ENCODE assay signal across 8 cellular contexts in genomic region chr9:121744002-121744686, GRCh38.
DNase-seq lines count a peak whose midpoint lies in the region; ATAC-seq, FAIRE-seq and TF ChIP-seq lines count a peak whose summit lies in the region.

No MANE protein-coding gene starts in this region.

- intact Hi-C loops in GM12878 (cut with micrococcal nuclease; ENCODE audit: unreplicated experiment) = loop anchor here (2.0 kb wide), 1 partner anchor 249 kb away; no protein-coding TSS in a partner anchor

- FAIRE-seq in GM12878 (lab: Jason Lieb, UNC) = no peak

- H2AFZ ChIP-seq in GM12878 (ENCODE audit: control insufficient read depth, low read depth, low read length) (no peak overlapping the region), smooth muscle cell (ENCODE audit: low read depth) (no peak overlapping the region)

- peak; percentile 52 to 64 (median 56) for TF ChIP-seq CTCF in GM12878 (IDR thresholded peaks at IDR 0.05 in 2 of 3, conservative IDR thresholded peaks at IDR 0.05 in 1 of 3; ENCODE audit: control insufficient read depth in 2 of 3, extremely low read depth in 1 of 3, insufficient read depth in 1 of 3, low read depth in 3 of 3, low read length in 3 of 3)
- TF ChIP-seq CTCF in smooth muscle cell (IDR thresholded peaks at IDR 0.05; ENCODE audit: borderline replicate concordance, insufficient read depth, poor library complexity, severe bottlenecking) = peak; percentile 11

- in situ Hi-C loops in GM12878 (cut with MboI) = no loop called here

- H3F3A ChIP-seq in smooth muscle cell (ENCODE audit: low read depth) = peaks cover 4% of the 10 kb centered on the region

- H3K27ac ChIP-seq in GM12878 (ENCODE audit: control insufficient read depth, insufficient read depth) (no peak overlapping the region), smooth muscle cell (ENCODE audit: low read depth) (peak overlapping the region; percentile 77)

- H3K4me2 ChIP-seq in GM12878 (ENCODE audit: control insufficient read depth, insufficient read depth) (no peak overlapping the region), smooth muscle cell (peak overlapping the region; percentile 77)

- H3K4me3 ChIP-seq in GM12878 = no peak overlapping the region
- peak overlapping the region; percentile 38 for H3K4me3 ChIP-seq in smooth muscle cell

- CTCF ChIA-PET in GM12878 (lab: Yijun Ruan, JAX) = no interaction called here

- SMC1A ChIA-PET in GM12878 (lab: Charles Lee; ENCODE audit: uncharacterized antibody, unreplicated experiment) = no interaction called here

- H3K4me1 ChIP-seq in GM12878 (ENCODE audit: control insufficient read depth, insufficient read depth, low read length) (peaks cover 15% of the 10 kb centered on the region), smooth muscle cell (ENCODE audit: low read depth) (peaks cover 29% of the 10 kb centered on the region)

- H3K9me3 ChIP-seq in GM12878 (replicated peaks; ENCODE audit: control insufficient read depth, insufficient read depth, low read length) (no peaks in the 10 kb centered on the region), smooth muscle cell (replicated peaks; ENCODE audit: low read depth) (no peaks in the 10 kb centered on the region)

- DNase-seq in 8988T = peak; percentile 93
- DNase-seq in EL = peak; percentile 57
- DNase-seq in NCI-H510A (lab: John Stamatoyannopoulos, UW) = peak; percentile 26
- DNase-seq in GM12878 (ENCODE audit: low read depth, low spot score) = no peak
- DNase-seq in iPS-NIHi11 (ENCODE audit: low spot score) = peak; percentile 68
- DNase-seq in smooth muscle cell (lab: John Stamatoyannopoulos, UW; ENCODE audit: unreplicated experiment) = peak; percentile 31
- no peak for DNase-seq in COR-L47 (lab: John Stamatoyannopoulos, UW)
- no peak for DNase-seq in cerebellar nuclear complex (lab: John Stamatoyannopoulos, UW)

- no peak for TF ChIP-seq EP300 in GM12878 (IDR thresholded peaks at IDR 0.05; ENCODE audit: borderline replicate concordance in 1 of 2, control insufficient read depth in 1 of 2, low read depth in 2 of 2, low read length in 2 of 2)

- TF ChIP-seq POLR2A in GM12878 (IDR thresholded peaks at IDR 0.05; ENCODE audit: low read depth, low read length) = no peak

- H3K79me2 ChIP-seq in GM12878 (ENCODE audit: control insufficient read depth, insufficient read depth, low read length) (no peaks in the 10 kb centered on the region), smooth muscle cell (ENCODE audit: low read depth) (peaks cover 32% of the 10 kb centered on the region)

- H3K36me3 ChIP-seq in GM12878 (ENCODE audit: control insufficient read depth in 2 of 2, insufficient read depth in 2 of 2, low read length in 1 of 2) (no peaks in the 10 kb centered on the region), smooth muscle cell (ENCODE audit: low read depth) (no peaks in the 10 kb centered on the region)

- H3K27me3 ChIP-seq in GM12878 (replicated peaks in 1 of 2; ENCODE audit: control insufficient read depth in 2 of 2, insufficient read depth in 2 of 2, low read length in 1 of 2) (0 out of 4 replicates have a peak, but pooled peaks cover 0 to 2% of the 10 kb centered on the region in 2 experiments), smooth muscle cell (ENCODE audit: low read depth) (no peaks in the 10 kb centered on the region)

- peak; percentile 68 for TF ChIP-seq RAD21 in GM12878 (IDR thresholded peaks at IDR 0.05; ENCODE audit: insufficient read depth, low read depth, low read length)

- 44% methylated on average over 11 of the region's 11 CpGs for WGBS in GM12878 (ENCODE audit: insufficient coverage, insufficient replicate concordance, low lambda C conversion rate, missing lambda C conversion rate)
- WGBS in smooth muscle cell (ENCODE audit: low lambda C conversion rate) = 41% methylated on average over 11 of the region's 11 CpGs

- ATAC-seq in GM12878 = peak; percentile 81

- H3K9ac ChIP-seq in GM12878 (ENCODE audit: control insufficient read depth, insufficient read depth, low read length) = no peak overlapping the region
- peak overlapping the region; percentile 51 for H3K9ac ChIP-seq in smooth muscle cell (ENCODE audit: low read depth)

- H4K20me1 ChIP-seq in GM12878 (ENCODE audit: control insufficient read depth, insufficient read depth) (no peaks in the 10 kb centered on the region), smooth muscle cell (ENCODE audit: low read depth) (peaks cover 97% of the 10 kb centered on the region)

- RAD21 ChIA-PET in GM12878 (lab: Charles Lee; ENCODE audit: unreplicated experiment) = no interaction called here

- no TSS peak for BruUV-seq in GM12878 (replicated peaks; lab: Mats Ljungman, UMichigan)

- POLR2A ChIA-PET in GM12878 (lab: Charles Lee) = interaction anchor here (0.6 kb wide), 1 partner anchor 130 kb away, joined by 3 read pairs; no protein-coding TSS in a partner anchor

TF ChIP-seq in GM12878, 131 proteins besides CTCF, POLR2A, EP300 and RAD21:
- TF ChIP-seq SMC3 (IDR thresholded peaks at IDR 0.05; ENCODE audit: borderline replicate concordance, low read length) (peak; percentile 45; the same call in 1 of the 2 replicates), HDGF (IDR thresholded peaks at IDR 0.05) (no peak), NFIC (IDR thresholded peaks at IDR 0.05; ENCODE audit: low read depth, low read length) (no peak), BMI1 (IDR thresholded peaks at IDR 0.05; ENCODE audit: borderline replicate concordance) (no peak)
TF ChIP-seq in GM12878: peak in this region for 1.

Comparison
In these comparisons a context has a peak if more than half of its experiments do, and no peak if none do; other contexts are left out.
1. DNase-seq: peak in 8988T (single experiment), EL (single experiment), NCI-H510A (single experiment), iPS-NIHi11 (single experiment) and smooth muscle cell (single experiment); none in GM12878 (single experiment), COR-L47 (single experiment) and cerebellar nuclear complex (0 of 2).